12 cellular contexts compared by ENCODE assay signal in genomic region chr7:107596881-107597581, GRCh38. TPM values are rescaled to one million over a fixed set of nuclear protein-coding genes. Genes with fewer than 3 reads are reported as not detected.
DNase-seq lines count a peak whose midpoint lies in the region; ATAC-seq, FAIRE-seq and TF ChIP-seq lines count a peak whose summit lies in the region.
"Had no signal": no experiment of that assay in that cellular context is flagged by ENCODE, and none has a peak within 500 bp of the region (broad histone marks: within the 10 kb centered on the region; RNA-seq: fewer than 3 reads in every experiment).

No MANE protein-coding gene starts in this region.

- no peak for TF ChIP-seq POLR2A in right lobe of liver (IDR thresholded peaks at IDR 0.05)
- TF ChIP-seq POLR2A in HepG2 (IDR thresholded peaks at IDR 0.05; ENCODE audit: insufficient read depth in 1 of 2, low read depth in 2 of 2, low read length in 2 of 2), result no peak

- H3K9ac ChIP-seq in HepG2 (ENCODE audit: insufficient read depth, low read depth, low read length) (no peak overlapping the region), keratinocyte (ENCODE audit: control insufficient read depth, extremely low read depth, insufficient read depth, low read length) (no peak overlapping the region)

- no peak overlapping the region for H2AFZ ChIP-seq in HepG2 (ENCODE audit: low read length)
- H2AFZ ChIP-seq in keratinocyte (ENCODE audit: control insufficient read depth, low read length), result no peak overlapping the region
- no peak overlapping the region for H2AFZ ChIP-seq in OCI-LY7 (ENCODE audit: low read length)

- H3K9me2 ChIP-seq in OCI-LY7 (ENCODE audit: insufficient read depth, low read length), result no peaks in the 10 kb centered on the region

- H3K4me3 ChIP-seq in right lobe of liver, result no peak overlapping the region
- no peak overlapping the region for H3K4me3 ChIP-seq in HepG2 (replicated peaks in 1 of 3; ENCODE audit: insufficient read depth in 1 of 3, low read depth in 2 of 3, low read length in 3 of 3)
- H3K4me3 ChIP-seq in keratinocyte (ENCODE audit: control insufficient read depth in 2 of 3, extremely low read depth in 1 of 3, insufficient read depth in 2 of 3, low read depth in 1 of 3, low read length in 3 of 3), result no peak overlapping the region
- H3K4me3 ChIP-seq in OCI-LY7 (ENCODE audit: low read depth, low read length, poor library complexity, severe bottlenecking), result no peak overlapping the region
- H3K4me3 ChIP-seq: lung had no signal

- POLR2A ChIA-PET in HepG2 (lab: Yijun Ruan, JAX), result no interaction called here
- POLR2A ChIA-PET in OCI-LY7 (lab: Charles Lee), result interaction anchor here (0.6 to 1.4 kb wide), 3 partner anchors 9 to 337 kb away, joined by 3 to 8 read pairs (median 3); no protein-coding TSS in a partner anchor

- no peak overlapping the region for H3K27ac ChIP-seq in right lobe of liver
- no peak overlapping the region for H3K27ac ChIP-seq in HepG2 (ENCODE audit: extremely low read length, insufficient read depth, low read length)
- no peak overlapping the region for H3K27ac ChIP-seq in keratinocyte (ENCODE audit: control insufficient read depth, insufficient read depth, low read length)
- no peak overlapping the region for H3K27ac ChIP-seq in OCI-LY7 (ENCODE audit: low read depth, low read length, poor library complexity, severe bottlenecking)

- BruUV-seq in HepG2 (replicated peaks; lab: Mats Ljungman, UMichigan), result no TSS peak
- no TSS peak for BruUV-seq in OCI-LY7 (replicated peaks; lab: Mats Ljungman, UMichigan)

- in situ Hi-C loops in HepG2 (cut with HindIII; ENCODE audit: extremely low pct_ligation_motif_present, low pct_unique_long_range_greater_than_20kb), result no loop called here

- 70% methylated on average over 5 of the region's 5 CpGs for WGBS in right lobe of liver (ENCODE audit: insufficient coverage, low coverage, low lambda C conversion rate, missing lambda C conversion rate)
- WGBS in HepG2 (ENCODE audit: low lambda C conversion rate), result 95% methylated on average over 5 of the region's 5 CpGs

- TF ChIP-seq EP300 in HepG2 (IDR thresholded peaks at IDR 0.05; ENCODE audit: low read depth in 2 of 2, low read length in 2 of 2) (no peak), HepG2 (CRISPR knock-in tag; IDR thresholded peaks at IDR 0.05; ENCODE audit: borderline replicate concordance) (no peak)

- H3K4me2 ChIP-seq in HepG2 (ENCODE audit: low read depth, low read length) (no peak overlapping the region), keratinocyte (ENCODE audit: control insufficient read depth, extremely low read depth, insufficient read depth, low read depth, low read length) (no peak overlapping the region), OCI-LY7 (ENCODE audit: low read length) (no peak overlapping the region)

- H3K27me3 ChIP-seq in right lobe of liver (no peaks in the 10 kb centered on the region), HepG2 (ENCODE audit: control insufficient read depth in 1 of 2, insufficient read depth in 2 of 2, low read length in 2 of 2) (no peaks in the 10 kb centered on the region), keratinocyte (ENCODE audit: control insufficient read depth, extremely low read depth, insufficient read depth, low read length) (no peaks in the 10 kb centered on the region)

- H3K79me2 ChIP-seq in HepG2 (ENCODE audit: insufficient read depth, low read length), result no peaks in the 10 kb centered on the region
- no peaks in the 10 kb centered on the region for H3K79me2 ChIP-seq in keratinocyte (ENCODE audit: control insufficient read depth, insufficient read depth, low read length)
- H3K79me2 ChIP-seq in OCI-LY7 (ENCODE audit: insufficient read depth, low read depth, low read length), result no peaks in the 10 kb centered on the region

- CTCF ChIA-PET in HepG2 (lab: Yijun Ruan, JAX; ENCODE audit: low intra/inter-chr PET ratio, low total read pairs), result no interaction called here
- CTCF ChIA-PET in OCI-LY7 (lab: Charles Lee; ENCODE audit: unreplicated experiment), result no interaction called here

- H3K36me3 ChIP-seq in right lobe of liver (peaks cover 0 to 25% (median 1%) of the 10 kb centered on the region in 4 donors), HepG2 (replicated peaks in 1 of 2; ENCODE audit: control insufficient read depth in 1 of 2, insufficient read depth in 2 of 2, low read length in 2 of 2) (peaks cover 0 to 1% of the 10 kb centered on the region in 2 experiments; a peak in 4 of 5 replicates), keratinocyte (ENCODE audit: control insufficient read depth in 2 of 2, extremely low read depth in 1 of 2, insufficient read depth in 2 of 2, low read length in 2 of 2) (peaks cover 8 to 11% of the 10 kb centered on the region in 2 experiments), OCI-LY7 (ENCODE audit: insufficient read depth, low read length) (peaks cover 14% of the 10 kb centered on the region; the same call in 1 of the 2 replicates)

- H3K4me1 ChIP-seq in right lobe of liver, result no peaks in the 10 kb centered on the region
- H3K4me1 ChIP-seq in HepG2 (ENCODE audit: insufficient read depth, low read length), result peaks cover 5% of the 10 kb centered on the region; the same call in 1 of the 2 replicates
- H3K4me1 ChIP-seq in keratinocyte (ENCODE audit: control insufficient read depth, extremely low read depth, insufficient read depth, low read length), result peaks cover 35% of the 10 kb centered on the region
- H3K4me1 ChIP-seq in OCI-LY7 (ENCODE audit: insufficient read depth, low read length, poor library complexity, severe bottlenecking), result no peaks in the 10 kb centered on the region

- TF ChIP-seq CTCF in right lobe of liver (IDR thresholded peaks at IDR 0.05) (no peak), HepG2 (CRISPR knock-in tag; IDR thresholded peaks at IDR 0.05) (no peak), keratinocyte (optimal IDR thresholded peaks at IDR 0.05 in 1 of 3, IDR thresholded peaks at IDR 0.05 in 1 of 3, conservative IDR thresholded peaks at IDR 0.05 in 1 of 3; ENCODE audit: extremely low read depth in 1 of 3, insufficient read depth in 2 of 3, low read length in 3 of 3) (no peak), OCI-LY7 (conservative IDR thresholded peaks at IDR 0.05; ENCODE audit: low read length) (no peak)

- H3K9me3 ChIP-seq in right lobe of liver, result no peaks in the 10 kb centered on the region
- no peaks in the 10 kb centered on the region for H3K9me3 ChIP-seq in HepG2 (ENCODE audit: low read length)
- no peaks in the 10 kb centered on the region for H3K9me3 ChIP-seq in keratinocyte (ENCODE audit: control insufficient read depth, low read depth, low read length)
- H3K9me3 ChIP-seq in OCI-LY7 (ENCODE audit: low read length), result no peaks in the 10 kb centered on the region

- FAIRE-seq in HepG2 (lab: Jason Lieb, UNC) (no peak), keratinocyte (lab: Jason Lieb, UNC) (peak; percentile 74)

- dilution Hi-C loops in keratinocyte (cut with MboI; ENCODE audit: extremely low pct_ligation_motif_present, low sequenced_read_pairs), result no loop called here

- TF ChIP-seq RAD21 in HepG2 (CRISPR knock-in tag; IDR thresholded peaks at IDR 0.05), result no peak

- no peaks in the 10 kb centered on the region for H4K20me1 ChIP-seq in HepG2 (ENCODE audit: insufficient read depth, low read length)
- no peaks in the 10 kb centered on the region for H4K20me1 ChIP-seq in keratinocyte (ENCODE audit: control insufficient read depth, extremely low read depth, insufficient read depth, low read length)
- H4K20me1 ChIP-seq in OCI-LY7 (ENCODE audit: insufficient read depth, low read length), result no peaks in the 10 kb centered on the region

- no peak for DNase-seq in right lobe of liver
- no peak for DNase-seq in HepG2 (ENCODE audit: low spot score)
- peak; percentile 73 for DNase-seq in astrocyte of the hippocampus (ENCODE audit: low read depth, low spot score)
- DNase-seq in keratinocyte (ENCODE audit: low read depth, low spot score), result no peak
- no peak for DNase-seq in NCI-H1048 (lab: John Stamatoyannopoulos, UW)
- no peak for DNase-seq in NAMALWA (ENCODE audit: low spot score)
- no peak for DNase-seq in OCI-LY7 (ENCODE audit: low spot score)
- DNase-seq: activated naive CD4-positive, alpha-beta T cell treated with anti-CD3 and anti-CD28 coated beads for 36 hours; MM.1S; substantia nigra had no signal

- intact Hi-C loops in right lobe of liver (cut with DNase I) (no loop called here), HepG2 (cut with micrococcal nuclease; ENCODE audit: unreplicated experiment) (no loop called here), OCI-LY7 (cut with micrococcal nuclease; ENCODE audit: unreplicated experiment) (no loop called here)

- peak; percentile 28 to 56 (median 38) for ATAC-seq in right lobe of liver
- ATAC-seq in HepG2, result no peak
- ATAC-seq in GM19324 (IDR thresholded peaks at IDR 0.05; ENCODE audit: low FRiP score, unreplicated experiment), result no peak

- H3K9me1 ChIP-seq in keratinocyte (ENCODE audit: control insufficient read depth, extremely low read depth, insufficient read depth, low read length), result no peaks in the 10 kb centered on the region

RNA-seq across cellular contexts. Expression of gene BCAP29, which starts 17.0 kb away (rescaled TPM):
- total RNA-seq in right lobe of liver (10 to 100 TPM; 26.2 to 59.5 (median 31.0) TPM), HepG2 (2016; rRNA removed; fragmentation: Illumina TruSeq; extraction: Trizol) (27.8 and 35.6 TPM in 2 replicates), OCI-LY7 (2022) (26.3 and 29.2 TPM in 2 replicates)
- total RNA-seq in HepG2 (2016; cell fraction: cytosol; rRNA removed; fragmentation: Illumina TruSeq; extraction: Trizol; ENCODE audit: low read depth), result 9.7 and 10.3 TPM in 2 replicates
- total RNA-seq in HepG2 (2016; cell fraction: insoluble cytoplasmic fraction; rRNA removed; fragmentation: Illumina TruSeq; extraction: Trizol), result 24.9 and 34.5 TPM in 2 replicates
- 15.3 and 18.6 TPM in 2 replicates for total RNA-seq in HepG2 (2016; cell fraction: membrane; rRNA removed; fragmentation: Illumina TruSeq; extraction: Trizol)
- total RNA-seq in HepG2 (2016; cell fraction: nucleus; rRNA removed; fragmentation: Illumina TruSeq; extraction: Trizol), result 34.2 and 42.0 TPM in 2 replicates
- polyA plus RNA-seq in HepG2 (2011; rRNA removed) (11.1 and 15.3 TPM in 2 replicates), keratinocyte (57.1 to 141 TPM (median 94.4 TPM) in 3 replicates)
- polyA plus RNA-seq in HepG2 (2011; cell fraction: cytosol; rRNA removed), result 6.6 and 15.3 TPM in 2 replicates
- 5.5 and 6.6 TPM in 2 replicates for polyA plus RNA-seq in HepG2 (2011; cell fraction: nucleus; rRNA removed)
- polyA plus RNA-seq in HepG2 (2012), result 18.6 and 33.9 TPM in 2 replicates
- 12.8 and 13.2 TPM in 2 replicates for polyA plus RNA-seq in HepG2 (2016; cell fraction: cytosol; fragmentation: Illumina TruSeq; extraction: Trizol; ENCODE audit: low read depth)
- 21.5 and 21.6 TPM in 2 replicates for polyA plus RNA-seq in HepG2 (2016; cell fraction: insoluble cytoplasmic fraction; fragmentation: Illumina TruSeq; extraction: Trizol; ENCODE audit: low read depth)
- 12.1 and 13.0 TPM in 2 replicates for polyA plus RNA-seq in HepG2 (2016; cell fraction: membrane; fragmentation: Illumina TruSeq; extraction: Trizol; ENCODE audit: low read depth)
- polyA plus RNA-seq in HepG2 (2016; cell fraction: nucleus; fragmentation: Illumina TruSeq; extraction: Trizol; ENCODE audit: insufficient read depth, low read depth), result 41.8 and 43.2 TPM in 2 replicates
- polyA minus RNA-seq in HepG2 (2011; rRNA and poly(A)+ RNA removed; ENCODE audit: low replicate concordance), result 6.7 and 10.7 TPM in 2 replicates
- 9.6 and 10.0 TPM in 2 replicates for polyA minus RNA-seq in HepG2 (2011; cell fraction: cytosol; rRNA and poly(A)+ RNA removed)
- 27.8 and 31.9 TPM in 2 replicates for polyA minus RNA-seq in HepG2 (2011; cell fraction: nucleus; rRNA and poly(A)+ RNA removed)
- polyA plus RNA-seq in keratinocyte (2011; ENCODE audit: low read depth), result 116 TPM
- 43.8 and 90.7 TPM in 2 replicates for polyA plus RNA-seq in keratinocyte (2011; cell fraction: cytosol; rRNA removed)
- 55.8 and 90.3 TPM in 2 replicates for polyA plus RNA-seq in keratinocyte (2011; cell fraction: nucleus; rRNA removed)
- polyA plus RNA-seq in keratinocyte (2012; ENCODE audit: low replicate concordance), result 34.4 and 124 TPM in 2 replicates
- 9.2 to 61.3 TPM (median 24.5 TPM) in 3 replicates for polyA minus RNA-seq in keratinocyte
- polyA minus RNA-seq in keratinocyte (2011; cell fraction: cytosol; rRNA and poly(A)+ RNA removed), result 31.5 TPM
- polyA minus RNA-seq in keratinocyte (2011; cell fraction: nucleus; rRNA and poly(A)+ RNA removed), result 35.9 and 67.1 TPM in 2 replicates
- total RNA-seq in OCI-LY7 (2014; rRNA removed; shearing (Covaris generic)), result 18.7 and 26.5 TPM in 2 replicates

RNA-seq across cellular contexts. Expression of gene DUS4L, which starts 33.3 kb away (rescaled TPM):
- total RNA-seq in right lobe of liver (1 to 10 TPM; 2.3 to 6.1 (median 3.4) TPM), HepG2 (2016; rRNA removed; fragmentation: Illumina TruSeq; extraction: Trizol) (9.8 and 10.6 TPM in 2 replicates), OCI-LY7 (2022) (23.0 and 26.9 TPM in 2 replicates)
- total RNA-seq in HepG2 (2016; cell fraction: cytosol; rRNA removed; fragmentation: Illumina TruSeq; extraction: Trizol; ENCODE audit: low read depth), result 4.9 and 6.6 TPM in 2 replicates
- 8.8 and 10.7 TPM in 2 replicates for total RNA-seq in HepG2 (2016; cell fraction: insoluble cytoplasmic fraction; rRNA removed; fragmentation: Illumina TruSeq; extraction: Trizol)
- total RNA-seq in HepG2 (2016; cell fraction: membrane; rRNA removed; fragmentation: Illumina TruSeq; extraction: Trizol), result 7.6 and 9.0 TPM in 2 replicates
- total RNA-seq in HepG2 (2016; cell fraction: nucleus; rRNA removed; fragmentation: Illumina TruSeq; extraction: Trizol), result 12.6 and 14.1 TPM in 2 replicates
- polyA plus RNA-seq in HepG2 (2011; rRNA removed) (3.9 and 5.6 TPM in 2 replicates), keratinocyte (4.4 to 11.3 TPM (median 6.5 TPM) in 3 replicates)
- polyA plus RNA-seq in HepG2 (2011; cell fraction: cytosol; rRNA removed), result 2.0 and 2.7 TPM in 2 replicates
- polyA plus RNA-seq in HepG2 (2011; cell fraction: nucleus; rRNA removed), result 4.9 and 5.3 TPM in 2 replicates
- polyA plus RNA-seq in HepG2 (2012), result 5.9 and 8.4 TPM in 2 replicates
- 2.7 and 3.6 TPM in 2 replicates for polyA plus RNA-seq in HepG2 (2016; cell fraction: cytosol; fragmentation: Illumina TruSeq; extraction: Trizol; ENCODE audit: low read depth)
- polyA plus RNA-seq in HepG2 (2016; cell fraction: insoluble cytoplasmic fraction; fragmentation: Illumina TruSeq; extraction: Trizol; ENCODE audit: low read depth), result 10.6 and 11.7 TPM in 2 replicates
- polyA plus RNA-seq in HepG2 (2016; cell fraction: membrane; fragmentation: Illumina TruSeq; extraction: Trizol; ENCODE audit: low read depth), result 6.6 and 7.0 TPM in 2 replicates
- polyA plus RNA-seq in HepG2 (2016; cell fraction: nucleus; fragmentation: Illumina TruSeq; extraction: Trizol; ENCODE audit: insufficient read depth, low read depth), result 11.8 and 16.4 TPM in 2 replicates
- polyA minus RNA-seq in HepG2 (2011; rRNA and poly(A)+ RNA removed; ENCODE audit: low replicate concordance), result 3.5 and 8.4 TPM in 2 replicates
- polyA minus RNA-seq in HepG2 (2011; cell fraction: cytosol; rRNA and poly(A)+ RNA removed), result 2.2 and 3.5 TPM in 2 replicates
- polyA minus RNA-seq in HepG2 (2011; cell fraction: nucleus; rRNA and poly(A)+ RNA removed), result 13.6 and 18.8 TPM in 2 replicates
- polyA plus RNA-seq in keratinocyte (2011; ENCODE audit: low read depth), result 11.4 TPM
- polyA plus RNA-seq in keratinocyte (2011; cell fraction: cytosol; rRNA removed), result 5.2 and 8.3 TPM in 2 replicates
- 7.6 and 8.3 TPM in 2 replicates for polyA plus RNA-seq in keratinocyte (2011; cell fraction: nucleus; rRNA removed)
- polyA plus RNA-seq in keratinocyte (2012; ENCODE audit: low replicate concordance), result 6.8 and 7.6 TPM in 2 replicates
- 0.95 to 7.5 TPM (median 2.7 TPM) in 3 replicates for polyA minus RNA-seq in keratinocyte
- 2.7 TPM for polyA minus RNA-seq in keratinocyte (2011; cell fraction: cytosol; rRNA and poly(A)+ RNA removed)
- 6.8 and 7.5 TPM in 2 replicates for polyA minus RNA-seq in keratinocyte (2011; cell fraction: nucleus; rRNA and poly(A)+ RNA removed)
- 14.9 and 16.9 TPM in 2 replicates for total RNA-seq in OCI-LY7 (2014; rRNA removed; shearing (Covaris generic))

RNA-seq across cellular contexts. Expression of gene COG5, which starts 33.3 kb away (rescaled TPM):
- total RNA-seq in right lobe of liver (10 to 100 TPM; 13.9 to 21.3 (median 15.5) TPM), HepG2 (2016; rRNA removed; fragmentation: Illumina TruSeq; extraction: Trizol) (31.3 and 50.0 TPM in 2 replicates), OCI-LY7 (2022) (40.1 and 40.9 TPM in 2 replicates)
- total RNA-seq in HepG2 (2016; cell fraction: cytosol; rRNA removed; fragmentation: Illumina TruSeq; extraction: Trizol; ENCODE audit: low read depth), result 6.1 and 6.8 TPM in 2 replicates
- total RNA-seq in HepG2 (2016; cell fraction: insoluble cytoplasmic fraction; rRNA removed; fragmentation: Illumina TruSeq; extraction: Trizol), result 31.5 and 51.4 TPM in 2 replicates
- 7.1 and 7.8 TPM in 2 replicates for total RNA-seq in HepG2 (2016; cell fraction: membrane; rRNA removed; fragmentation: Illumina TruSeq; extraction: Trizol)
- 69.2 and 71.8 TPM in 2 replicates for total RNA-seq in HepG2 (2016; cell fraction: nucleus; rRNA removed; fragmentation: Illumina TruSeq; extraction: Trizol)
- polyA plus RNA-seq in HepG2 (2011; rRNA removed) (16.0 and 20.4 TPM in 2 replicates), keratinocyte (37.2 to 50.7 TPM (median 42.6 TPM) in 3 replicates)
- 10.2 and 16.7 TPM in 2 replicates for polyA plus RNA-seq in HepG2 (2011; cell fraction: cytosol; rRNA removed)
- polyA plus RNA-seq in HepG2 (2011; cell fraction: nucleus; rRNA removed), result 16.2 and 20.5 TPM in 2 replicates
- 15.0 and 17.6 TPM in 2 replicates for polyA plus RNA-seq in HepG2 (2012)
- 0.83 and 0.87 TPM in 2 replicates for polyA plus RNA-seq in HepG2 (2016; cell fraction: cytosol; fragmentation: Illumina TruSeq; extraction: Trizol; ENCODE audit: low read depth)
- 26.2 and 32.7 TPM in 2 replicates for polyA plus RNA-seq in HepG2 (2016; cell fraction: insoluble cytoplasmic fraction; fragmentation: Illumina TruSeq; extraction: Trizol; ENCODE audit: low read depth)
- 2.2 and 2.3 TPM in 2 replicates for polyA plus RNA-seq in HepG2 (2016; cell fraction: membrane; fragmentation: Illumina TruSeq; extraction: Trizol; ENCODE audit: low read depth)
- polyA plus RNA-seq in HepG2 (2016; cell fraction: nucleus; fragmentation: Illumina TruSeq; extraction: Trizol; ENCODE audit: insufficient read depth, low read depth), result 16.4 and 19.9 TPM in 2 replicates
- polyA minus RNA-seq in HepG2 (2011; rRNA and poly(A)+ RNA removed; ENCODE audit: low replicate concordance), result 15.6 and 20.7 TPM in 2 replicates
- 18.6 and 26.5 TPM in 2 replicates for polyA minus RNA-seq in HepG2 (2011; cell fraction: cytosol; rRNA and poly(A)+ RNA removed)
- polyA minus RNA-seq in HepG2 (2011; cell fraction: nucleus; rRNA and poly(A)+ RNA removed), result 95.6 and 135 TPM in 2 replicates
- 70.0 TPM for polyA plus RNA-seq in keratinocyte (2011; ENCODE audit: low read depth)
- 23.3 and 49.2 TPM in 2 replicates for polyA plus RNA-seq in keratinocyte (2011; cell fraction: cytosol; rRNA removed)
- 39.2 and 51.6 TPM in 2 replicates for polyA plus RNA-seq in keratinocyte (2011; cell fraction: nucleus; rRNA removed)
- polyA plus RNA-seq in keratinocyte (2012; ENCODE audit: low replicate concordance), result 16.5 and 34.1 TPM in 2 replicates
- 13.2 to 125 TPM (median 76.5 TPM) in 3 replicates for polyA minus RNA-seq in keratinocyte
- 21.5 TPM for polyA minus RNA-seq in keratinocyte (2011; cell fraction: cytosol; rRNA and poly(A)+ RNA removed)
- 34.6 and 89.1 TPM in 2 replicates for polyA minus RNA-seq in keratinocyte (2011; cell fraction: nucleus; rRNA and poly(A)+ RNA removed)
- 59.0 and 60.2 TPM in 2 replicates for total RNA-seq in OCI-LY7 (2014; rRNA removed; shearing (Covaris generic))

Comparison
In these comparisons a context has a peak if more than half of its experiments do, and no peak if none do; other contexts are left out.
1. ATAC-seq: peak in right lobe of liver (4 of 4); none in HepG2 (single experiment) and GM19324 (single experiment).